23 cellular contexts compared by ENCODE assay signal in genomic region chr18:1527805-1528204, GRCh38.
A peak's percentile ranks its signal among the peaks of the same experiment; 100 is the strongest.
DNase-seq lines count a peak whose midpoint lies in the region; ATAC-seq, FAIRE-seq and TF ChIP-seq lines count a peak whose summit lies in the region.
"Had no signal": no experiment of that assay in that cellular context is flagged by ENCODE, and none has a peak within 500 bp of the region (broad histone marks: within the 10 kb centered on the region; RNA-seq: fewer than 3 reads in every experiment).

No MANE protein-coding gene starts in this region.

- H2AK5ac ChIP-seq in H1 (ENCODE audit: low read depth, low read length): no peak overlapping the region
- H2AK5ac ChIP-seq in mesendoderm (ENCODE audit: low read length): no peak overlapping the region

- no peaks in the 10 kb centered on the region for H3K4me1 Mint-ChIP-seq in GM23338
- H3K4me1 Mint-ChIP-seq: B cell had no signal

- H4K5ac ChIP-seq in H1 (ENCODE audit: insufficient read length, low read depth, low read length) (no peak overlapping the region), mesendoderm (ENCODE audit: low read length) (no peak overlapping the region)

- CTCF ChIA-PET in H1 (lab: Charles Lee; ENCODE audit: partially characterized antibody): interaction anchor here (0.6 to 1.5 kb wide), 2 partner anchors 13 to 163 kb away, joined by 3 to 4 read pairs; no protein-coding TSS in a partner anchor

- H2BK20ac ChIP-seq in H1 (ENCODE audit: low read length): no peak overlapping the region

- H3K4ac ChIP-seq in H1 (replicated peaks; ENCODE audit: insufficient read length, low read depth, low read length) (no peak overlapping the region), mesendoderm (ENCODE audit: low read depth, low read length) (no peak overlapping the region)

- H2BK12ac ChIP-seq in H1 (ENCODE audit: low read depth, low read length): no peak overlapping the region

- H3K4me2 ChIP-seq in GM23338 (no peak overlapping the region), H1 (ENCODE audit: insufficient read depth in 1 of 2, low read depth in 2 of 2, low read length in 2 of 2) (no peak overlapping the region), mesendoderm (ENCODE audit: low read length) (no peak overlapping the region)
- H3K4me2 ChIP-seq: A549; BLaER1 treated with 17β-estradiol and CSF1 and Interleukin-3, amounts not matched to agents 10 nM and 100 nM had no signal

- H3K23me2 ChIP-seq in H1 (ENCODE audit: low read depth, low read length): no peaks in the 10 kb centered on the region

- no peak overlapping the region for H3K4me3 Mint-ChIP-seq in GM23338
- H3K4me3 Mint-ChIP-seq: B cell; CD4-positive, alpha-beta T cell; CD8-positive, alpha-beta T cell had no signal

- H2BK15ac ChIP-seq in H1 (ENCODE audit: low read length) (no peak overlapping the region), mesendoderm (replicated peaks; ENCODE audit: low read depth) (no peak overlapping the region)

- H3K4me3 ChIP-seq in GM23338 (no peak overlapping the region), H1 (ENCODE audit: extremely low read depth in 1 of 4, insufficient read depth in 2 of 4, low read depth in 3 of 4, low read length in 4 of 4) (no peak overlapping the region), mesendoderm (ENCODE audit: low read length) (no peak overlapping the region), mucosa of descending colon (no peak overlapping the region)
- H3K4me3 ChIP-seq: A549; BLaER1 treated with 17β-estradiol and CSF1 and Interleukin-3, amounts not matched to agents 10 nM and 100 nM had no signal

- no peaks in the 10 kb centered on the region for H3K27me3 ChIP-seq in GM23338 (ENCODE audit: insufficient read depth)
- H3K27me3 ChIP-seq in H1 (replicated peaks in 1 of 4; ENCODE audit: control insufficient read depth in 3 of 4, extremely low read depth in 1 of 4, insufficient read depth in 3 of 4, low read length in 3 of 4): no peaks in the 10 kb centered on the region
- H3K27me3 ChIP-seq in mesendoderm (ENCODE audit: insufficient read depth, low read length, poor library complexity): no peaks in the 10 kb centered on the region
- H3K27me3 ChIP-seq: BLaER1 treated with 17β-estradiol and CSF1 and Interleukin-3, amounts not matched to agents 10 nM and 100 nM had no signal

- no peak overlapping the region for H3K23ac ChIP-seq in H1 (ENCODE audit: insufficient read length)
- H3K23ac ChIP-seq in mesendoderm (ENCODE audit: low read length): no peak overlapping the region

- DNase-seq in GM23338 (ENCODE audit: low spot score) (no peak), H1 (ENCODE audit: low read depth in 1 of 2, low spot score in 2 of 2) (no peak), mesendoderm (peak; percentile 52), urothelium cell line (ENCODE audit: low spot score) (no peak), mucosa of descending colon (no peak)
- no peak for DNase-seq in stimulated activated naive CD4-positive, alpha-beta T cell treated with Interleukin-2 at 50 U/mL for 16 hours (lab: John Stamatoyannopoulos, UW)
- DNase-seq: AML-193; Caco-2; Calu3; CD4-positive, alpha-beta T cell; CD8-positive, alpha-beta T cell; DMS79 treated with DMSO at 0.1 percent for 48 hours; GF-D8 had no signal

- H3K36me3 Mint-ChIP-seq in GM23338 (ENCODE audit: low read depth): no peaks in the 10 kb centered on the region
- H3K36me3 Mint-ChIP-seq: CD8-positive, alpha-beta T cell had no signal

- no peaks in the 10 kb centered on the region for H3K4me1 ChIP-seq in GM23338 (ENCODE audit: insufficient read depth)
- 0 out of 7 replicates have a peak, but pooled peaks cover 0 to 2% (median 0%) of the 10 kb centered on the region in 4 experiments for H3K4me1 ChIP-seq in H1 (replicated peaks in 1 of 4; ENCODE audit: control insufficient read depth in 3 of 4, insufficient read depth in 4 of 4, low read length in 3 of 4)
- H3K4me1 ChIP-seq in mesendoderm (ENCODE audit: control insufficient read depth, low read depth, low read length): peaks cover 2% of the 10 kb centered on the region
- no peaks in the 10 kb centered on the region for H3K4me1 ChIP-seq in mucosa of descending colon (ENCODE audit: low read depth)
- H3K4me1 ChIP-seq: A549; BLaER1 treated with 17β-estradiol and CSF1 and Interleukin-3, amounts not matched to agents 10 nM and 100 nM; Caco-2 had no signal

- TF ChIP-seq CTCF in GM23338 (conservative IDR thresholded peaks at IDR 0.05; ENCODE audit: low read depth in 2 of 2): no peak
- TF ChIP-seq CTCF in H1 (IDR thresholded peaks at IDR 0.05; ENCODE audit: control extremely low read depth in 1 of 3, insufficient read depth in 1 of 3, low read depth in 1 of 3, low read length in 3 of 3): no peak
- TF ChIP-seq CTCF in mucosa of descending colon (IDR thresholded peaks at IDR 0.05): no peak

- no peaks in the 10 kb centered on the region for H3K79me2 ChIP-seq in GM23338 (replicated peaks; ENCODE audit: insufficient read depth)
- no peaks in the 10 kb centered on the region for H3K79me2 ChIP-seq in H1 (ENCODE audit: control insufficient read depth in 1 of 2, insufficient read depth in 2 of 2, low read length in 2 of 2)
- no peaks in the 10 kb centered on the region for H3K79me2 ChIP-seq in mesendoderm (ENCODE audit: control insufficient read depth, insufficient read depth, low read length)

- H3F3A ChIP-seq in GM23338 (replicated peaks; ENCODE audit: low read depth): no peaks in the 10 kb centered on the region

- H3K9ac ChIP-seq in H1 (replicated peaks in 1 of 4; ENCODE audit: extremely low read depth in 1 of 4, low read depth in 3 of 4, low read length in 3 of 4) (no peak overlapping the region; a peak in 1 of 7 replicates), mesendoderm (ENCODE audit: low read length) (no peak overlapping the region)
- H3K9ac ChIP-seq: BLaER1 treated with 17β-estradiol and CSF1 and Interleukin-3, amounts not matched to agents 10 nM and 100 nM had no signal

- H4K20me1 ChIP-seq in GM23338 (replicated peaks; ENCODE audit: insufficient read depth) (no peaks in the 10 kb centered on the region), H1 (replicated peaks in 1 of 2; ENCODE audit: control insufficient read depth in 1 of 2, insufficient read depth in 2 of 2, low read length in 2 of 2) (no peaks in the 10 kb centered on the region)
- H4K20me1 ChIP-seq: BLaER1 treated with 17β-estradiol and CSF1 and Interleukin-3, amounts not matched to agents 10 nM and 100 nM had no signal

- H3K79me1 ChIP-seq in H1 (ENCODE audit: low read depth, low read length) (no peaks in the 10 kb centered on the region), mesendoderm (ENCODE audit: low read length) (no peaks in the 10 kb centered on the region)

- H3K9me3 ChIP-seq in H1 (ENCODE audit: insufficient read depth in 2 of 2, low read depth in 1 of 2, low read length in 1 of 2): no peaks in the 10 kb centered on the region
- H3K9me3 ChIP-seq in mucosa of descending colon: peaks cover 27% of the 10 kb centered on the region
- H3K9me3 ChIP-seq: A549; BLaER1 treated with 17β-estradiol and CSF1 and Interleukin-3, amounts not matched to agents 10 nM and 100 nM; Caco-2 had no signal

- no peaks in the 10 kb centered on the region for H3K9me3 Mint-ChIP-seq in GM23338

- H3K27ac Mint-ChIP-seq in GM23338: no peak overlapping the region
- H3K27ac Mint-ChIP-seq: B cell; CD4-positive, alpha-beta T cell; CD8-positive, alpha-beta T cell had no signal

- no peaks in the 10 kb centered on the region for H3K36me3 ChIP-seq in GM23338 (ENCODE audit: insufficient read depth)
- no peaks in the 10 kb centered on the region for H3K36me3 ChIP-seq in H1 (ENCODE audit: control insufficient read depth in 2 of 4, insufficient read depth in 4 of 4, low read length in 3 of 4)
- H3K36me3 ChIP-seq in mesendoderm (ENCODE audit: control insufficient read depth, insufficient read depth, low read length): no peaks in the 10 kb centered on the region
- H3K36me3 ChIP-seq in mucosa of descending colon (ENCODE audit: low read depth): no peaks in the 10 kb centered on the region
- H3K36me3 ChIP-seq: BLaER1 treated with 17β-estradiol and CSF1 and Interleukin-3, amounts not matched to agents 10 nM and 100 nM had no signal

- no peak overlapping the region for H3K56ac ChIP-seq in H1 (replicated peaks; ENCODE audit: insufficient read length, low read depth, low read length)
- H3K56ac ChIP-seq in mesendoderm (ENCODE audit: low read length): no peak overlapping the region

- H2BK120ac ChIP-seq in H1 (replicated peaks; ENCODE audit: low read depth, low read length) (no peak overlapping the region), mesendoderm (ENCODE audit: low read depth, low read length) (no peak overlapping the region)

- H2BK5ac ChIP-seq in H1 (ENCODE audit: low read depth, low read length) (no peak overlapping the region), mesendoderm (ENCODE audit: low read length) (no peak overlapping the region)

- H3K18ac ChIP-seq in H1 (ENCODE audit: extremely low read depth, low read length): no peak overlapping the region
- no peak overlapping the region for H3K18ac ChIP-seq in mesendoderm (ENCODE audit: low read length)

- TF ChIP-seq EP300 in H1 (IDR thresholded peaks at IDR 0.05; ENCODE audit: borderline replicate concordance in 1 of 2, low read depth in 2 of 2, low read length in 2 of 2): no peak

- TF ChIP-seq POLR2A in H1 (IDR thresholded peaks at IDR 0.05; ENCODE audit: control extremely low read depth in 1 of 2, low read depth in 2 of 2, low read length in 2 of 2): no peak

- 89% methylated on average over 3 of the region's 3 CpGs; no CpG with 5 or more reads in 1 of the 2 experiments for WGBS in H1 (ENCODE audit: extremely low coverage in 1 of 2, insufficient coverage in 1 of 2, insufficient read length in 1 of 2, insufficient replicate concordance in 2 of 2, low coverage in 1 of 2, low lambda C conversion rate in 2 of 2, missing lambda C conversion rate in 1 of 2), 2 experiments
- WGBS in mesendoderm (ENCODE audit: extremely low coverage, insufficient coverage, low lambda C conversion rate): no CpG with 5 or more reads among the region's 3 CpGs

- H3K9me2 ChIP-seq in GM23338 (ENCODE audit: insufficient read depth): no peaks in the 10 kb centered on the region

- ATAC-seq in GM23338: no peak
- no peak for ATAC-seq in mucosa of descending colon
- ATAC-seq in HG03521 (IDR thresholded peaks at IDR 0.05; ENCODE audit: unreplicated experiment): no peak
- ATAC-seq: A549; CD8-positive, alpha-beta T cell had no signal

- intact Hi-C loops in mucosa of descending colon (cut with DNase I, micrococcal nuclease): no loop called here

- no peak overlapping the region for H3K14ac ChIP-seq in H1 (ENCODE audit: insufficient read length)

- H3K27ac ChIP-seq in GM23338 (ENCODE audit: low read depth): no peak overlapping the region
- H3K27ac ChIP-seq in H1 (ENCODE audit: low read depth, low read length): no peak overlapping the region
- no peak overlapping the region for H3K27ac ChIP-seq in mesendoderm (ENCODE audit: low read depth, low read length)
- H3K27ac ChIP-seq: 22Rv1; A549; BLaER1 treated with 17β-estradiol and CSF1 and Interleukin-3, amounts not matched to agents 10 nM and 100 nM; C4-2B had no signal

- H3K27me3 Mint-ChIP-seq in GM23338 (ENCODE audit: insufficient read depth, low read depth, poor library complexity): peaks cover 2% of the 10 kb centered on the region
- H3K27me3 Mint-ChIP-seq: B cell; CD4-positive, alpha-beta T cell had no signal

- TF ChIP-seq RAD21 in H1 (IDR thresholded peaks at IDR 0.05 in 1 of 2, conservative IDR thresholded peaks at IDR 0.05 in 1 of 2; ENCODE audit: low read depth in 2 of 2, low read length in 2 of 2): no peak

- POLR2A ChIA-PET in H1 (lab: Charles Lee; ENCODE audit: partially characterized antibody): no interaction called here

- no peak for FAIRE-seq in H1 (lab: Jason Lieb, UNC)
- FAIRE-seq in urothelium cell line (lab: Jason Lieb, UNC): peak; percentile 73
- FAIRE-seq: A549, D721Med, G401.6, GM12891, GM19239 had no signal

- H4K91ac ChIP-seq in H1 (replicated peaks; ENCODE audit: insufficient read length, low read length): no peak overlapping the region

- H4K8ac ChIP-seq in H1 (ENCODE audit: extremely low read depth, insufficient read depth, low read length): no peak overlapping the region
- H4K8ac ChIP-seq in mesendoderm (ENCODE audit: low read depth, low read length): no peak overlapping the region

- H2AFZ ChIP-seq in GM23338 (peak overlapping the region; percentile 57; the same call in 1 of the 2 replicates), H1 (ENCODE audit: low read length) (peak overlapping the region; percentile 95)
